Comparison of ENCODE assay signal across 9 cellular contexts in genomic region chr12:48185181-48185919, GRCh38. TPM values are rescaled to one million over a fixed set of nuclear protein-coding genes. Genes with fewer than 3 reads are reported as not detected.
DNase-seq lines count a peak whose midpoint lies in the region; ATAC-seq lines count a peak whose summit lies in the region.
"Had no signal": no experiment of that assay in that cellular context is flagged by ENCODE, and none has a peak within 500 bp of the region (broad histone marks: within the 10 kb centered on the region; RNA-seq: fewer than 3 reads in every experiment).

No MANE protein-coding gene starts in this region.

- H3K27me3 Mint-ChIP-seq in naive B cell = peaks cover 14 to 35% (median 26%) of the 10 kb centered on the region in 3 donors

- H3K27ac Mint-ChIP-seq in naive B cell = peak overlapping the region in 4 of 6 donors; percentile 25 to 74 (median 50)

- no peak overlapping the region for H3K9ac ChIP-seq in BLaER1 treated with 17β-estradiol and CSF1 and Interleukin-3, amounts not matched to agents 10 nM and 100 nM

- peak; percentile 65 for DNase-seq in H7
- peak; percentile 77 for DNase-seq in cerebellar cortex (ENCODE audit: low spot score)
- DNase-seq in naive B cell = peak; percentile 37
- DNase-seq in effector memory CD4-positive, alpha-beta T cell = no peak
- no peak for DNase-seq in NCI-H1930 (lab: John Stamatoyannopoulos, UW)
- DNase-seq in stimulated activated CD4-positive, alpha-beta T cell treated with anti-CD3 and anti-CD28 coated beads, Interleukin-2, amount 100 ng/mL, for 24 hours = no peak
- DNase-seq in SKM-1 (lab: John Stamatoyannopoulos, UW; ENCODE audit: unreplicated experiment) = no peak

- H3K9me3 Mint-ChIP-seq in naive B cell = no peaks in the 10 kb centered on the region

- no peaks in the 10 kb centered on the region for H3K36me3 ChIP-seq in BLaER1 treated with 17β-estradiol and CSF1 and Interleukin-3, amounts not matched to agents 10 nM and 100 nM
- no peaks in the 10 kb centered on the region for H3K36me3 ChIP-seq in H7 (replicated peaks; ENCODE audit: control insufficient read depth, insufficient read depth, low read length)
- H3K36me3 ChIP-seq in effector memory CD4-positive, alpha-beta T cell (ENCODE audit: control insufficient read depth, insufficient read depth, low read length) = no peaks in the 10 kb centered on the region

- no peak overlapping the region for H3K27ac ChIP-seq in BLaER1 treated with 17β-estradiol and CSF1 and Interleukin-3, amounts not matched to agents 10 nM and 100 nM
- no peak overlapping the region for H3K27ac ChIP-seq in effector memory CD4-positive, alpha-beta T cell (ENCODE audit: insufficient read depth, low read length, poor library complexity, severe bottlenecking)

- peak overlapping the region; percentile 67 to 93 (median 78) for H3K4me3 Mint-ChIP-seq in naive B cell

- H3K4me1 Mint-ChIP-seq in naive B cell = peaks cover 34 to 36% (median 34%) of the 10 kb centered on the region in 3 donors

- peaks cover 34 to 51% (median 39%) of the 10 kb centered on the region in 10 experiments for H3K4me1 ChIP-seq in BLaER1 treated with 17β-estradiol and CSF1 and Interleukin-3, amounts not matched to agents 10 nM and 100 nM
- peaks cover 15% of the 10 kb centered on the region for H3K4me1 ChIP-seq in effector memory CD4-positive, alpha-beta T cell (ENCODE audit: control insufficient read depth, insufficient read depth, low read length, poor library complexity, severe bottlenecking)

- H3K27me3 ChIP-seq in BLaER1 treated with 17β-estradiol and CSF1 and Interleukin-3, amounts not matched to agents 10 nM and 100 nM = peaks cover 25 to 41% (median 32%) of the 10 kb centered on the region in 11 experiments
- H3K27me3 ChIP-seq in H7 (ENCODE audit: control insufficient read depth, insufficient read depth, low read length) = peaks cover 68% of the 10 kb centered on the region
- peaks cover 11% of the 10 kb centered on the region for H3K27me3 ChIP-seq in effector memory CD4-positive, alpha-beta T cell (replicated peaks; ENCODE audit: control insufficient read depth, insufficient read depth, low read length, poor library complexity, severe bottlenecking)

- H4K20me1 ChIP-seq in BLaER1 treated with 17β-estradiol and CSF1 and Interleukin-3, amounts not matched to agents 10 nM and 100 nM = peaks cover 0 to 13% (median 0%) of the 10 kb centered on the region in 11 experiments; a peak in 3 of 22 replicates

- peak; percentile 32 to 47 for ATAC-seq in naive B cell (ENCODE audit: low read depth in 2 of 2)

- H3K9me3 ChIP-seq in BLaER1 treated with 17β-estradiol and CSF1 and Interleukin-3, amounts not matched to agents 10 nM and 100 nM (replicated peaks in 1 of 11) = no peaks in the 10 kb centered on the region
- H3K9me3 ChIP-seq in effector memory CD4-positive, alpha-beta T cell (ENCODE audit: control insufficient read depth, low read length) = no peaks in the 10 kb centered on the region

- H3K4me2 ChIP-seq in BLaER1 treated with 17β-estradiol and CSF1 and Interleukin-3, amounts not matched to agents 10 nM and 100 nM = peak overlapping the region; percentile 31 to 98 (median 90); a peak in 20 of 22 replicates

- peaks cover 0 to 7% of the 10 kb centered on the region in 2 donors for H3K36me3 Mint-ChIP-seq in naive B cell

- peak overlapping the region in 2 of 10 experiments; percentile 65 to 72; a peak in 3 of 20 replicates for H3K4me3 ChIP-seq in BLaER1 treated with 17β-estradiol and CSF1 and Interleukin-3, amounts not matched to agents 10 nM and 100 nM
- H3K4me3 ChIP-seq in H7 (ENCODE audit: insufficient read depth, low read depth, low read length) = no peak overlapping the region
- H3K4me3 ChIP-seq in effector memory CD4-positive, alpha-beta T cell (ENCODE audit: insufficient read depth, low read depth, low read length, poor library complexity, severe bottlenecking) = no peak overlapping the region

RNA-seq across cellular contexts. Expression of gene CCDC184, which starts 1.9 kb away (rescaled TPM):
- total RNA-seq in H7 (2014; rRNA removed; shearing (Covaris generic)) = 0.07 and 0.17 TPM in 2 replicates
- under 1 TPM in 3 of 6 donors, not detected in 3; 0.19 to 0.61 (median 0.31) TPM for polyA plus RNA-seq in naive B cell (ENCODE audit: low read depth in 6 of 6)
- total RNA-seq: dermis blood vessel endothelial cell had no signal

RNA-seq across cellular contexts. Expression of gene OR10AD1, which starts 17.7 kb away (rescaled TPM):
- not detected in 2 replicates for total RNA-seq in H7 (2014; rRNA removed; shearing (Covaris generic))
- polyA plus RNA-seq in naive B cell (ENCODE audit: low read depth in 6 of 6) = not detected
- total RNA-seq: dermis blood vessel endothelial cell had no signal

RNA-seq across cellular contexts. Expression of gene ASB8, which starts 28.0 kb away (rescaled TPM):
- total RNA-seq in H7 (2014; rRNA removed; shearing (Covaris generic)) = 7.5 and 8.5 TPM in 2 replicates
- 10 to 100 TPM; 62.1 to 89.5 (median 74.8) TPM for polyA plus RNA-seq in naive B cell (ENCODE audit: low read depth in 6 of 6)

Comparison
In these comparisons a context has a peak if more than half of its experiments do, and no peak if none do; other contexts are left out.
1. DNase-seq: peak in H7 (single experiment), cerebellar cortex (single experiment) and naive B cell (single experiment); none in effector memory CD4-positive, alpha-beta T cell (0 of 3), NCI-H1930 (0 of 2), stimulated activated CD4-positive, alpha-beta T cell treated with anti-CD3 and anti-CD28 coated beads, Interleukin-2, amount 100 ng/mL, for 24 hours (0 of 2) and SKM-1 (single experiment).